In the genomic region with DNA sequence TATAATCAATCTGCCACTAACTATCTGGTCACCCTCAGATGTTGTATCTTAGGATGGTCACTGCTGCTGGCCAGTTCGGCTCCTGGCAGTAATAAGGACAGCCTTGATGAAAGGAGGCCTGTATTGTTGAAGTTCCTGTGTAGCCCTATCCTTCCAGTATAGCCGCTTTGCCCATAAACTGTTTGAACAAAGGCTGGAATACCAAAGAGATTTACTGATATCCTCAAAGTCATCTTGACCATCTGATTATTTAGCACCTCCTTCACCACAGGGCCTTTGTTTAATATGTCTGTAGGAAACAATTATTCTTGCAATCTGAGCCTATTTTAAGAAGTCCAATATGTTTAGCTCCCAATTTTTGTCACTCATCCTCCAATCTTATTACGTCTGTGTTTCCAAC, we compare ENCODE assay signal across 1 cellular context.
TF ChIP-seq lines count a peak whose summit lies in the region.

No MANE protein-coding gene starts in this region.

TF ChIP-seq in GM12878, 131 proteins besides CTCF, POLR2A, EP300 and RAD21 (continued from another document):
- TF ChIP-seq, protein P1, sequence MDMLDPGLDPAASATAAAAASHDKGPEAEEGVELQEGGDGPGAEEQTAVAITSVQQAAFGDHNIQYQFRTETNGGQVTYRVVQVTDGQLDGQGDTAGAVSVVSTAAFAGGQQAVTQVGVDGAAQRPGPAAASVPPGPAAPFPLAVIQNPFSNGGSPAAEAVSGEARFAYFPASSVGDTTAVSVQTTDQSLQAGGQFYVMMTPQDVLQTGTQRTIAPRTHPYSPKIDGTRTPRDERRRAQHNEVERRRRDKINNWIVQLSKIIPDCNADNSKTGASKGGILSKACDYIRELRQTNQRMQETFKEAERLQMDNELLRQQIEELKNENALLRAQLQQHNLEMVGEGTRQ (IDR thresholded peaks at IDR 0.05; ENCODE audit: borderline replicate concordance, low read depth, low read length): no peak
- TF ChIP-seq FOS (IDR thresholded peaks at IDR 0.05; ENCODE audit: borderline replicate concordance, extremely low read depth, insufficient read length): no peak
- TF ChIP-seq IKZF2 (IDR thresholded peaks at IDR 0.05): no peak
- TF ChIP-seq HDAC6 (IDR thresholded peaks at IDR 0.05; ENCODE audit: unreplicated experiment): no peak
- no peak for TF ChIP-seq FOXK2 (IDR thresholded peaks at IDR 0.05)
